ENCODE assay signal across 7 cellular contexts in the genomic region with DNA sequence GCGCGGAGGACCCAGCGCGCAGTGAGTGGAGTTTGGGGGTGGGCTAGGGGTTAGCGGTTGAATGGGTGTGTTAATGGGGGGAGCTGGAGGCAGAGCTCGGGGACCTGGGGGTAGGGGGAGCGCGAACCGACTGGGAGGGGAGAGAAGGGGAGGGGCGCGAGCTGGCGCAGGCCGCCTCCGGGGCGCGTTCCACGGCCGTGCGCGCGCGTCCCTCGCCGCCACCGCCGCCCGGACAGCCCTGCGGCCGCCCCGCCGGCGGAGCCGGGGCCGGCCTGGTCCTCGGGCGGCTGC. TPM values are rescaled to one million over a fixed set of nuclear protein-coding genes. Genes with fewer than 3 reads are reported as not detected.
DNase-seq lines count a peak whose midpoint lies in the region; ATAC-seq and TF ChIP-seq lines count a peak whose summit lies in the region.

Gene ADGRL2, plus strand, starts transcription at position 194 of the 291 bp plus-strand sequence. CDS start 36,051 bp downstream, outside the sequence.

- H3K4me3 ChIP-seq in psoas muscle = peak within 1 kb of the TSS; percentile 79

- H3K36me3 Mint-ChIP-seq in WTC11 = no peaks in the 10 kb centered on the region

- H3K27ac ChIP-seq in psoas muscle = peak within 1 kb of the TSS; percentile 80

- H3K27me3 ChIP-seq in psoas muscle (ENCODE audit: insufficient read depth in 3 of 3, low read length in 2 of 3) = peaks cover 0 to 34% (median 8%) of the 10 kb centered on the region in 3 donors

- no peaks in the 10 kb centered on the region for H3K9me3 ChIP-seq in psoas muscle

- POLR2A ChIA-PET in WTC11 (lab: Charles Lee) = interaction anchor here (0.6 to 1.2 kb wide), 7 partner anchors 15 to 887 kb away, joined by 3 to 4 read pairs (median 3); no protein-coding TSS in a partner anchor

- peak within 1 kb of the TSS; percentile 97 for H3K4me3 Mint-ChIP-seq in WTC11

- H3K4me1 ChIP-seq in psoas muscle = no peaks in the 10 kb centered on the region

- ATAC-seq in HG02642 (IDR thresholded peaks at IDR 0.05; ENCODE audit: poor library complexity, unreplicated experiment) = peak; percentile 35
- peak; percentile 52 for ATAC-seq in WTC11
- peak; percentile 56 for ATAC-seq in Right ventricle myocardium superior (ENCODE audit: poor library complexity)
- no peak for ATAC-seq in psoas muscle
- no peak for ATAC-seq in GM19023 (IDR thresholded peaks at IDR 0.05; ENCODE audit: unreplicated experiment)

- WGBS in psoas muscle, 3 donors = 0 to 1% (median 1%) methylated on average over 26 to 36 of the region's 36 CpGs

- no peaks in the 10 kb centered on the region for H3K9me3 Mint-ChIP-seq in WTC11

- H3K27me3 Mint-ChIP-seq in WTC11 (ENCODE audit: low read depth) = no peaks in the 10 kb centered on the region

- peaks cover 47% of the 10 kb centered on the region for H3K4me1 Mint-ChIP-seq in WTC11

- TF ChIP-seq CTCF in WTC11 (IDR thresholded peaks at IDR 0.05) = no peak
- no peak for TF ChIP-seq CTCF in psoas muscle (IDR thresholded peaks at IDR 0.05)

- no peaks in the 10 kb centered on the region for H3K36me3 ChIP-seq in psoas muscle (ENCODE audit: insufficient read depth in 1 of 2, low read depth in 1 of 2)

- H3K27ac Mint-ChIP-seq in WTC11 = peak within 1 kb of the TSS; percentile 98

- intact Hi-C loops in Right ventricle myocardium superior (cut with DNase I) (no loop called here), psoas muscle (cut with DNase I) (no loop called here)

- CTCF ChIA-PET in WTC11 (lab: Charles Lee) = interaction anchor here (0.6 to 1.8 kb wide), 3 partner anchors 178 to 495 kb away, joined by 3 to 7 read pairs (median 3); no protein-coding TSS in a partner anchor

- DNase-seq in WTC11 (ENCODE audit: low spot score) (no peak), Right ventricle myocardium superior (no peak), psoas muscle (no peak), amniotic stem cell (lab: John Stamatoyannopoulos, UW) (no peak)
- DNase-seq in stimulated activated CD4-positive, alpha-beta T cell treated with anti-CD3 and anti-CD28 coated beads, Interleukin-4, amount 100 ng/mL, for 1 hour = no peak

TF ChIP-seq in WTC11, 78 proteins besides CTCF, POLR2A, EP300 and RAD21:
- TF ChIP-seq SMAD4 (CRISPR knock-in tag; IDR thresholded peaks at IDR 0.05) = no peak
- TF ChIP-seq NFATC4 (CRISPR knock-in tag; IDR thresholded peaks at IDR 0.05) = no peak
- TF ChIP-seq TEAD1 (CRISPR knock-in tag; IDR thresholded peaks at IDR 0.05) = no peak
- TF ChIP-seq IRF1 (CRISPR knock-in tag; IDR thresholded peaks at IDR 0.05) = no peak
- TF ChIP-seq ZNF232 (CRISPR knock-in tag; IDR thresholded peaks at IDR 0.05) = no peak
- TF ChIP-seq SP1 (CRISPR knock-in tag; conservative IDR thresholded peaks at IDR 0.05) = no peak
- TF ChIP-seq NFYB (CRISPR knock-in tag; conservative IDR thresholded peaks at IDR 0.05; ENCODE audit: low read depth) = no peak

RNA-seq across cellular contexts. Expression of gene ADGRL2, which starts in this region (rescaled TPM):
- total RNA-seq in WTC11 (2021) = 71.6 to 81.8 TPM (median 80.2 TPM) in 3 replicates
- total RNA-seq in Right ventricle myocardium superior = 37.9 TPM
- 10 to 100 TPM in 2 of 4 donors, 1 to 10 TPM in 2; 5.0 to 13.2 (median 9.7) TPM for total RNA-seq in psoas muscle
- 1 to 10 TPM; 5.1 to 7.2 (median 5.7) TPM for polyA plus RNA-seq in psoas muscle

Comparison
In these comparisons a context has a peak if more than half of its experiments do, and no peak if none do; other contexts are left out.
1. ATAC-seq: peak in HG02642 (single experiment), WTC11 (single experiment) and Right ventricle myocardium superior (single experiment); none in psoas muscle (0 of 4) and GM19023 (single experiment).